27 cellular contexts compared by ENCODE assay signal in the genomic region with DNA sequence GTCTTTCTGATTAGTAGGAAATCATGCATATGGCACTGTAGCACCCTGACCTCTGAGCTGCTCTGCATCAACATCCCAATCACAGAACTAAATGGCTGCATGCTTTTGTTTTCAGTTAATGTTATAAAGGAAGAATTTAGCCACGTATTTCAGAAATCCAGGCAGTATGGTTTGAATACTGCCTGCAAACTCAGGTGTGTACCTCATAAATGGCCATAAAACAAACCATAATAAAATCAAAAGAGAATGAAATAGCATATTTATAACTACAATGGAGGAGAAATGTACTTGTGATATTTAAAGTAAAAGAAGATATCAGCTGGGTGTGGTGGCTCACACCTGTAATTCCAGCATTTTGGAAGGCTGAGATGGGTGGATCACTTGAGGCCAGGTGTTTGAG.
DNase-seq lines count a peak whose midpoint lies in the region; ATAC-seq and TF ChIP-seq lines count a peak whose summit lies in the region.
"Had no signal": no experiment of that assay in that cellular context is flagged by ENCODE, and none has a peak within 500 bp of the region (broad histone marks: within the 10 kb centered on the region; RNA-seq: fewer than 3 reads in every experiment).

No MANE protein-coding gene starts in this region.

- no peak overlapping the region for H3K4me3 ChIP-seq in mucosa of descending colon
- H3K4me3 ChIP-seq: A549; BLaER1; BLaER1 treated with 17β-estradiol and CSF1 and Interleukin-3, amounts not matched to agents 10 nM and 100 nM had no signal

- H3K4me1 ChIP-seq in mucosa of descending colon (ENCODE audit: low read depth) = no peaks in the 10 kb centered on the region
- H3K4me1 ChIP-seq: A549; BE2C; BLaER1; BLaER1 treated with 17β-estradiol and CSF1 and Interleukin-3, amounts not matched to agents 10 nM and 100 nM; Caco-2 had no signal

- H3K9me3 ChIP-seq in mucosa of descending colon = no peaks in the 10 kb centered on the region
- H3K9me3 ChIP-seq: A549; BE2C; BLaER1; BLaER1 treated with 17β-estradiol and CSF1 and Interleukin-3, amounts not matched to agents 10 nM and 100 nM; Caco-2 had no signal

- DNase-seq in left colon (no peak), mucosa of descending colon (no peak), hippocampal formation (lab: John Stamatoyannopoulos, UW) (no peak)
- DNase-seq: 8988T; ACHN; AML-193; BE2C; C1 segment of cervical spinal cord; Caco-2; Calu3; CD4-positive, alpha-beta memory T cell; CD4-positive, alpha-beta T cell; CD4-positive, CD25-positive, alpha-beta regulatory T cell; CD8-positive, alpha-beta memory T cell; CD8-positive, alpha-beta T cell; COR-L47; DMS 273 treated with DMSO at 0.1 percent for 48 hours; DMS153; DMS53; DMS79; DMS79 treated with DMSO at 0.1 percent for 48 hours; DND-41; EL had no signal

- intact Hi-C loops in left colon (cut with DNase I, micrococcal nuclease) (no loop called here), mucosa of descending colon (cut with DNase I, micrococcal nuclease) (no loop called here)

- no peaks in the 10 kb centered on the region for H3K36me3 ChIP-seq in mucosa of descending colon (ENCODE audit: low read depth)
- H3K36me3 ChIP-seq: BE2C; BLaER1; BLaER1 treated with 17β-estradiol and CSF1 and Interleukin-3, amounts not matched to agents 10 nM and 100 nM had no signal

- ATAC-seq in left colon (peak; percentile 77), mucosa of descending colon (peak; percentile 70), HG03342 (IDR thresholded peaks at IDR 0.05; ENCODE audit: unreplicated experiment) (no peak)
- ATAC-seq: A549; CD8-positive, alpha-beta T cell had no signal

- no peak for TF ChIP-seq CTCF in mucosa of descending colon (IDR thresholded peaks at IDR 0.05)
